ENCODE assay signal across 10 cellular contexts in the genomic region with DNA sequence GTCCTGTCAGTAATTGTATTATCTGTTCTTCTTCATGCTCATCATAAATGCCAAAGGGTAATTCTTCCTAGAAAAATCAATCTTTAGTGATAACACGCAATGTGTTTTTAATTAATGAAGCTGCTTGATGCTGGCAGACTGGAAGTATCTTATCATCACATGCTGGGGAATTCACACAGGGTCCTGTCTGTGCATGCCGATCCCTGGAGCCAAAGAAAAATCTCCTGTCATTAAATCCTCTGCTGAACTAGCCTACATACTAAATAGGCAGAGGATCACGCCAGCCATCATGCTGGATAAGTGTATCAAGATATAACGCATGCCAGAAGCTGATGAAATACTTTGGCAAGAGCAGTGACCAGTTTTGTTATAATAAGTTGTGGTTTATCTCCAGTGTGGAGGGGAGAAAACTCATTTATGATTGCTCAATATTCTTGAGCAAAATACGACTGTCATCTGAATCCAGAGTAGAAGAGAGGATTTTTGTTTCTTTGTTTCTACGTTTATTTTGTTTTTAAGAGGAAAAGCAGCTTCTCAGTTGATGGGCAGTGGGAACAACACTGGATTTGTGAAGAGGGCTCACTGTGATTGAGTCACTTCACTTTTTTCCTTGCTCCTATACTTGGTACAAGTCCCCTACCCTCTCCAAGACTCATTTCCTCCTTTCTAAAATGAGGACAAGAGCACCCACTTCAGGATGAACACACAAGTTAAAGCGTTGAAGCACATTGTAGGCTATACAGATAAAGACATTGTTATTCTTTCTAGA.
DNase-seq lines count a peak whose midpoint lies in the region; ATAC-seq and TF ChIP-seq lines count a peak whose summit lies in the region.
"Had no signal": no experiment of that assay in that cellular context is flagged by ENCODE, and none has a peak within 500 bp of the region (broad histone marks: within the 10 kb centered on the region; RNA-seq: fewer than 3 reads in every experiment).

No MANE protein-coding gene starts in this region.

- H4K20me1 ChIP-seq in GM23338 (replicated peaks; ENCODE audit: insufficient read depth) = no peaks in the 10 kb centered on the region

- H3K4me1 Mint-ChIP-seq in GM23338 = no peaks in the 10 kb centered on the region
- H3K4me1 Mint-ChIP-seq in T-cell = no peaks in the 10 kb centered on the region
- H3K4me1 Mint-ChIP-seq: central memory CD8-positive, alpha-beta T cell had no signal

- no peaks in the 10 kb centered on the region for H3K36me3 ChIP-seq in GM23338 (ENCODE audit: insufficient read depth)

- H3K79me2 ChIP-seq in GM23338 (replicated peaks; ENCODE audit: insufficient read depth) = no peaks in the 10 kb centered on the region

- H3K36me3 Mint-ChIP-seq in GM23338 (ENCODE audit: low read depth) = no peaks in the 10 kb centered on the region
- no peaks in the 10 kb centered on the region for H3K36me3 Mint-ChIP-seq in T-cell

- H3K27me3 Mint-ChIP-seq in GM23338 (ENCODE audit: insufficient read depth, low read depth, poor library complexity) (peaks cover 1% of the 10 kb centered on the region), T-cell (no peaks in the 10 kb centered on the region)
- H3K27me3 Mint-ChIP-seq: central memory CD8-positive, alpha-beta T cell had no signal

- POLR2A ChIA-PET in RWPE1 (lab: Yijun Ruan, JAX; ENCODE audit: low non-redundant PET) (interaction anchor here (0.5 to 0.6 kb wide), 2 partner anchors 90 to 673 kb away, joined by 4 to 7 read pairs; no protein-coding TSS in a partner anchor), T-cell (lab: Charles Lee) (no interaction called here)

- intact Hi-C loops in sciatic nerve (cut with DNase I) = no loop called here

- H3K4me3 Mint-ChIP-seq in GM23338 = no peak overlapping the region
- no peak overlapping the region for H3K4me3 Mint-ChIP-seq in T-cell
- H3K4me3 Mint-ChIP-seq: central memory CD8-positive, alpha-beta T cell had no signal

- no peaks in the 10 kb centered on the region for H3F3A ChIP-seq in GM23338 (replicated peaks; ENCODE audit: low read depth)

- DNase-seq in GM23338 (ENCODE audit: low spot score) (peak; percentile 17), RWPE1 (ENCODE audit: low spot score) (peak; percentile 68), fibroblast of pulmonary artery (ENCODE audit: low read depth) (peak; percentile 96), sciatic nerve (ENCODE audit: low spot score) (peak; percentile 61), globus pallidus (ENCODE audit: low spot score) (no peak), T-cell (no peak)
- no peak for DNase-seq in stimulated activated naive CD4-positive, alpha-beta T cell treated with Interleukin-2 at 50 U/mL for 16 hours (lab: John Stamatoyannopoulos, UW)
- DNase-seq: NCI-H187 treated with DMSO at 0.1 percent for 48 hours had no signal

- no peak overlapping the region for H3K4me2 ChIP-seq in GM23338

- H3K27ac ChIP-seq in GM23338 (ENCODE audit: low read depth) (no peak overlapping the region), RWPE1 (no peak overlapping the region)

- peaks cover 1% of the 10 kb centered on the region; the same call in 1 of the 3 replicates for H3K9me3 Mint-ChIP-seq in GM23338
- peaks cover 5 to 10% (median 7%) of the 10 kb centered on the region in 3 donors for H3K9me3 Mint-ChIP-seq in T-cell

- CTCF ChIA-PET in RWPE1 (lab: Yijun Ruan, JAX) = interaction anchor here (0.6 to 1.2 kb wide), 4 partner anchors 13 to 214 kb away, joined by 3 to 4 read pairs (median 3); no protein-coding TSS in a partner anchor
- CTCF ChIA-PET in T-cell (lab: Charles Lee) = no interaction called here

- peak overlapping the region; percentile 12; the same call in 1 of the 2 replicates for H2AFZ ChIP-seq in GM23338

- no peaks in the 10 kb centered on the region for H3K4me1 ChIP-seq in GM23338 (ENCODE audit: insufficient read depth)

- no peaks in the 10 kb centered on the region for H3K27me3 ChIP-seq in GM23338 (ENCODE audit: insufficient read depth)

- no peak overlapping the region for H3K4me3 ChIP-seq in GM23338
- no peak overlapping the region for H3K4me3 ChIP-seq in fibroblast of pulmonary artery (replicated peaks; ENCODE audit: low read depth, low read length)

- peak; percentile 41 to 45; a peak in 3 of 4 replicates for TF ChIP-seq CTCF in GM23338 (conservative IDR thresholded peaks at IDR 0.05; ENCODE audit: low read depth in 2 of 2)
- TF ChIP-seq CTCF in RWPE1 (conservative IDR thresholded peaks at IDR 0.05; ENCODE audit: low read depth) = no peak; the same call in 1 of the 2 replicates
- peak; percentile 50 for TF ChIP-seq CTCF in fibroblast of pulmonary artery (IDR thresholded peaks at IDR 0.05; ENCODE audit: low read length, missing control alignments)

- ATAC-seq in GM23338 (peak; percentile 46), sciatic nerve (peak; percentile 97), T-cell (replicated peaks in 1 of 4) (no peak), HG03439 (IDR thresholded peaks at IDR 0.05; ENCODE audit: unreplicated experiment) (no peak)

- 0 out of 2 replicates have a peak, but pooled peaks cover 3% of the 10 kb centered on the region for H3K9me2 ChIP-seq in GM23338 (ENCODE audit: insufficient read depth)

- H3K27ac Mint-ChIP-seq in GM23338 (no peak overlapping the region), T-cell (no peak overlapping the region)

TF ChIP-seq in GM23338, 12 proteins besides CTCF, POLR2A, EP300 and RAD21:
- TF ChIP-seq, protein P1, sequence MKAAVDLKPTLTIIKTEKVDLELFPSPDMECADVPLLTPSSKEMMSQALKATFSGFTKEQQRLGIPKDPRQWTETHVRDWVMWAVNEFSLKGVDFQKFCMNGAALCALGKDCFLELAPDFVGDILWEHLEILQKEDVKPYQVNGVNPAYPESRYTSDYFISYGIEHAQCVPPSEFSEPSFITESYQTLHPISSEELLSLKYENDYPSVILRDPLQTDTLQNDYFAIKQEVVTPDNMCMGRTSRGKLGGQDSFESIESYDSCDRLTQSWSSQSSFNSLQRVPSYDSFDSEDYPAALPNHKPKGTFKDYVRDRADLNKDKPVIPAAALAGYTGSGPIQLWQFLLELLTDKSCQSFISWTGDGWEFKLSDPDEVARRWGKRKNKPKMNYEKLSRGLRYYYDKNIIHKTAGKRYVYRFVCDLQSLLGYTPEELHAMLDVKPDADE (IDR thresholded peaks at IDR 0.05) = no peak
- TF ChIP-seq, protein P2, sequence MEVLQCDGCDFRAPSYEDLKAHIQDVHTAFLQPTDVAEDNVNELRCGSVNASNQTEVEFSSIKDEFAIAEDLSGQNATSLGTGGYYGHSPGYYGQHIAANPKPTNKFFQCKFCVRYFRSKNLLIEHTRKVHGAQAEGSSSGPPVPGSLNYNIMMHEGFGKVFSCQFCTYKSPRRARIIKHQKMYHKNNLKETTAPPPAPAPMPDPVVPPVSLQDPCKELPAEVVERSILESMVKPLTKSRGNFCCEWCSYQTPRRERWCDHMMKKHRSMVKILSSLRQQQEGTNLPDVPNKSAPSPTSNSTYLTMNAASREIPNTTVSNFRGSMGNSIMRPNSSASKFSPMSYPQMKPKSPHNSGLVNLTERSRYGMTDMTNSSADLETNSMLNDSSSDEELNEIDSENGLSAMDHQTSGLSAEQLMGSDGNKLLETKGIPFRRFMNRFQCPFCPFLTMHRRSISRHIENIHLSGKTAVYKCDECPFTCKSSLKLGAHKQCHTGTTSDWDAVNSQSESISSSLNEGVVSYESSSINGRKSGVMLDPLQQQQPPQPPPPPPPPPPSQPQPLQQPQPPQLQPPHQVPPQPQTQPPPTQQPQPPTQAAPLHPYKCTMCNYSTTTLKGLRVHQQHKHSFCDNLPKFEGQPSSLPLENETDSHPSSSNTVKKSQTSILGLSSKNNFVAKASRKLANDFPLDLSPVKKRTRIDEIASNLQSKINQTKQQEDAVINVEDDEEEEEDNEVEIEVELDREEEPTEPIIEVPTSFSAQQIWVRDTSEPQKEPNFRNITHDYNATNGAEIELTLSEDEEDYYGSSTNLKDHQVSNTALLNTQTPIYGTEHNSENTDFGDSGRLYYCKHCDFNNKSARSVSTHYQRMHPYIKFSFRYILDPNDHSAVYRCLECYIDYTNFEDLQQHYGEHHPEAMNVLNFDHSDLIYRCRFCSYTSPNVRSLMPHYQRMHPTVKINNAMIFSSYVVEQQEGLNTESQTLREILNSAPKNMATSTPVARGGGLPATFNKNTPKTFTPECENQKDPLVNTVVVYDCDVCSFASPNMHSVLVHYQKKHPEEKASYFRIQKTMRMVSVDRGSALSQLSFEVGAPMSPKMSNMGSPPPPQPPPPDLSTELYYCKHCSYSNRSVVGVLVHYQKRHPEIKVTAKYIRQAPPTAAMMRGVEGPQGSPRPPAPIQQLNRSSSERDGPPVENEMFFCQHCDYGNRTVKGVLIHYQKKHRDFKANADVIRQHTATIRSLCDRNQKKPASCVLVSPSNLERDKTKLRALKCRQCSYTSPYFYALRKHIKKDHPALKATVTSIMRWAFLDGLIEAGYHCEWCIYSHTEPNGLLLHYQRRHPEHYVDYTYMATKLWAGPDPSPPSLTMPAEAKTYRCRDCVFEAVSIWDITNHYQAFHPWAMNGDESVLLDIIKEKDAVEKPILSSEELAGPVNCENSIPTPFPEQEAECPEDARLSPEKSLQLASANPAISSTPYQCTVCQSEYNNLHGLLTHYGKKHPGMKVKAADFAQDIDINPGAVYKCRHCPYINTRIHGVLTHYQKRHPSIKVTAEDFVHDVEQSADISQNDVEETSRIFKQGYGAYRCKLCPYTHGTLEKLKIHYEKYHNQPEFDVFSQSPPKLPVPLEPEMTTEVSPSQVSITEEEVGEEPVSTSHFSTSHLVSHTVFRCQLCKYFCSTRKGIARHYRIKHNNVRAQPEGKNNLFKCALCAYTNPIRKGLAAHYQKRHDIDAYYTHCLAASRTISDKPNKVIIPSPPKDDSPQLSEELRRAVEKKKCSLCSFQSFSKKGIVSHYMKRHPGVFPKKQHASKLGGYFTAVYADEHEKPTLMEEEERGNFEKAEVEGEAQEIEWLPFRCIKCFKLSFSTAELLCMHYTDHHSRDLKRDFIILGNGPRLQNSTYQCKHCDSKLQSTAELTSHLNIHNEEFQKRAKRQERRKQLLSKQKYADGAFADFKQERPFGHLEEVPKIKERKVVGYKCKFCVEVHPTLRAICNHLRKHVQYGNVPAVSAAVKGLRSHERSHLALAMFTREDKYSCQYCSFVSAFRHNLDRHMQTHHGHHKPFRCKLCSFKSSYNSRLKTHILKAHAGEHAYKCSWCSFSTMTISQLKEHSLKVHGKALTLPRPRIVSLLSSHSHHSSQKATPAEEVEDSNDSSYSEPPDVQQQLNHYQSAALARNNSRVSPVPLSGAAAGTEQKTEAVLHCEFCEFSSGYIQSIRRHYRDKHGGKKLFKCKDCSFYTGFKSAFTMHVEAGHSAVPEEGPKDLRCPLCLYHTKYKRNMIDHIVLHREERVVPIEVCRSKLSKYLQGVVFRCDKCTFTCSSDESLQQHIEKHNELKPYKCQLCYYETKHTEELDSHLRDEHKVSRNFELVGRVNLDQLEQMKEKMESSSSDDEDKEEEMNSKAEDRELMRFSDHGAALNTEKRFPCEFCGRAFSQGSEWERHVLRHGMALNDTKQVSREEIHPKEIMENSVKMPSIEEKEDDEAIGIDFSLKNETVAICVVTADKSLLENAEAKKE (CRISPR knock-in tag; IDR thresholded peaks at IDR 0.05) = no peak
- TF ChIP-seq CREB1 (CRISPR knock-in tag; IDR thresholded peaks at IDR 0.05; ENCODE audit: low read depth) = no peak
- TF ChIP-seq STAT1 (IDR thresholded peaks at IDR 0.05; ENCODE audit: unreplicated experiment) = no peak
- TF ChIP-seq POLR2AphosphoS5 (IDR thresholded peaks at IDR 0.05; ENCODE audit: low read depth) = no peak
- TF ChIP-seq ZNF114 (CRISPR knock-in tag; IDR thresholded peaks at IDR 0.05) = no peak

Comparison
In these comparisons a context has a peak if more than half of its experiments do, and no peak if none do; other contexts are left out.
1. ATAC-seq: peak in GM23338 (single experiment) and sciatic nerve (single experiment); none in T-cell (0 of 4) and HG03439 (single experiment).
2. DNase-seq: peak in GM23338 (single experiment), RWPE1 (single experiment), fibroblast of pulmonary artery (single experiment) and sciatic nerve (single experiment); none in globus pallidus (single experiment), T-cell (0 of 34) and stimulated activated naive CD4-positive, alpha-beta T cell treated with Interleukin-2 at 50 U/mL for 16 hours (single experiment).